In the genomic region with DNA sequence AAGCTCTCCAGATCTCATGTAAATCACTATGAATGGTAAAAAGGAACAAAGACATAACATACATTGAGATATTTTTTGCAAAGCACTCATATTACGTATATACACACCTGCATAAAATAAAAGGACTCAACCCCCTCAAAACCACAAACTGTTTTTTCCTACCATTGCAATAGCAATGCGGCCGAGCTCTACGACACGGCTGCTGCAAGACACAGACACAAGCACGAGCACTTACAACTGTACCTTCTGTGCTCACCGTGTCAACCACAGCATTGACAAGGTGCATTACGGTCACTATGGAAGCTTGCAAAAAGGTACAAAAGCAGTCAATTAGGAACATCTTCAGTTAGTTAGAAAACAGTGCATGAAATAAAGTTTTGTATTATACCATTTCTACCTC, we compare ENCODE assay signal across 37 cellular contexts. TPM values are rescaled to one million over a fixed set of nuclear protein-coding genes. Genes with fewer than 3 reads are reported as not detected.
"Had no signal": no experiment of that assay in that cellular context is flagged by ENCODE, and none has a peak within 500 bp of the region (broad histone marks: within the 10 kb centered on the region; RNA-seq: fewer than 3 reads in every experiment).

No MANE protein-coding gene starts in this region.

- H3K9me3 Mint-ChIP-seq: activated CD4-positive, alpha-beta memory T cell treated with anti-CD3 and anti-CD28 coated beads for 36 hours; activated CD4-positive, alpha-beta T cell treated with anti-CD3 and anti-CD28 coated beads, Interleukin-2, amount 10 ng/mL, durations not matched to agents 7 days and 5 days; activated naive CD4-positive, alpha-beta T cell treated with anti-CD3 and anti-CD28 coated beads for 36 hours; activated naive CD8-positive, alpha-beta T cell treated with anti-CD3 and anti-CD28 coated beads, Interleukin-2, amount 50 U/mL, for 24 hours; activated T-cell treated with anti-CD3 and anti-CD28 coated beads, Interleukin-2, amount 50 U/mL, for 4 hours; activated T-helper 1 cell treated with anti-CD3 and anti-CD28 coated beads, Interleukin-12 subunit alpha, Interleukin-12 subunit beta, Interleukin-2, Interleukin-4 antibody, amounts not matched to agents 30 ng/mL and 10 ng/mL and 1 ng/mL, durations not matched to agents 14 hours and 24 hours and 36 hours; brain had no signal

- H3K4me3 ChIP-seq: SJCRH30, SK-N-MC had no signal

- H3K4me2 ChIP-seq: KMS-11 had no signal

- H3K36me3 Mint-ChIP-seq: activated CD4-positive, alpha-beta memory T cell treated with anti-CD3 and anti-CD28 coated beads for 36 hours; activated naive CD8-positive, alpha-beta T cell; IgD-negative memory B cell had no signal

- H3K27ac Mint-ChIP-seq: activated CD4-positive, alpha-beta memory T cell treated with anti-CD3 and anti-CD28 coated beads for 36 hours; activated CD4-positive, alpha-beta T cell treated with anti-CD3 and anti-CD28 coated beads for 36 hours; activated CD4-positive, alpha-beta T cell treated with anti-CD3 and anti-CD28 coated beads, Interleukin-2, amount 10 ng/mL, durations not matched to agents 7 days and 5 days; activated naive CD4-positive, alpha-beta T cell treated with anti-CD3 and anti-CD28 coated beads for 36 hours; activated naive CD8-positive, alpha-beta T cell; activated naive CD8-positive, alpha-beta T cell treated with anti-CD3 and anti-CD28 coated beads, Interleukin-2, amount 50 U/mL, for 24 hours; activated T-helper 1 cell treated with anti-CD3 and anti-CD28 coated beads, Interleukin-12 subunit alpha, Interleukin-12 subunit beta, Interleukin-2, Interleukin-4 antibody, amounts not matched to agents 30 ng/mL and 10 ng/mL and 1 ng/mL, durations not matched to agents 14 hours and 24 hours and 36 hours; brain; IgD-negative memory B cell had no signal

- H3K27ac ChIP-seq: KMS-11, SJCRH30, SK-N-MC had no signal

- ATAC-seq: activated CD4-positive, alpha-beta T cell treated with anti-CD3 and anti-CD28 coated beads for 36 hours; activated CD4-positive, CD25-positive, alpha-beta regulatory T cell treated with anti-CD3 and anti-CD28 coated beads, Interleukin-2, amount 50 U/mL, for 24 hours; activated naive CD8-positive, alpha-beta T cell treated with anti-CD3 and anti-CD28 coated beads, Interleukin-2, amount 50 U/mL, for 24 hours; activated T-cell treated with anti-CD3 and anti-CD28 coated beads, Interleukin-2, amount 50 U/mL, for 4 hours had no signal

- H3K27me3 ChIP-seq: SJCRH30 had no signal

- H3K4me3 Mint-ChIP-seq: activated CD4-positive, alpha-beta memory T cell treated with anti-CD3 and anti-CD28 coated beads for 36 hours; activated CD4-positive, alpha-beta T cell treated with anti-CD3 and anti-CD28 coated beads for 36 hours; activated CD4-positive, alpha-beta T cell treated with anti-CD3 and anti-CD28 coated beads, Interleukin-2, amount 10 ng/mL, durations not matched to agents 7 days and 5 days; activated naive CD4-positive, alpha-beta T cell treated with anti-CD3 and anti-CD28 coated beads for 36 hours; activated naive CD8-positive, alpha-beta T cell; activated naive CD8-positive, alpha-beta T cell treated with anti-CD3 and anti-CD28 coated beads, Interleukin-2, amount 50 U/mL, for 24 hours; activated T-cell treated with anti-CD3 and anti-CD28 coated beads, Interleukin-2, amount 50 U/mL, for 4 hours; activated T-helper 1 cell treated with anti-CD3 and anti-CD28 coated beads, Interleukin-12 subunit alpha, Interleukin-12 subunit beta, Interleukin-2, Interleukin-4 antibody, amounts not matched to agents 30 ng/mL and 10 ng/mL and 1 ng/mL, durations not matched to agents 14 hours and 24 hours and 36 hours; brain; IgD-negative memory B cell had no signal

- H3K4me1 ChIP-seq: SJCRH30 had no signal

- H3K9me3 ChIP-seq: SJCRH30 had no signal

- H3K27me3 Mint-ChIP-seq: activated CD4-positive, alpha-beta T cell treated with anti-CD3 and anti-CD28 coated beads for 36 hours; activated CD4-positive, alpha-beta T cell treated with anti-CD3 and anti-CD28 coated beads, Interleukin-2, amount 10 ng/mL, durations not matched to agents 7 days and 5 days; activated naive CD8-positive, alpha-beta T cell; activated naive CD8-positive, alpha-beta T cell treated with anti-CD3 and anti-CD28 coated beads, Interleukin-2, amount 50 U/mL, for 24 hours; brain had no signal

- H3K9ac ChIP-seq: KMS-11 had no signal

- DNase-seq: activated CD4-positive, alpha-beta memory T cell treated with anti-CD3 and anti-CD28 coated beads for 36 hours; activated CD4-positive, alpha-beta T cell treated with anti-CD3 and anti-CD28 coated beads for 36 hours; activated CD4-positive, alpha-beta T cell treated with anti-CD3 and anti-CD28 coated beads, Interleukin-2, amount 10 ng/mL, durations not matched to agents 7 days and 5 days; activated CD8-positive, alpha-beta memory T cell treated with anti-CD3 and anti-CD28 coated beads, Interleukin-2, amount 50 U/mL, for 4 hours; activated gamma-delta T cell treated with Interleukin-2 at 50 U/mL for 16 hours; activated naive CD4-positive, alpha-beta T cell treated with anti-CD3 and anti-CD28 coated beads for 36 hours; activated naive CD8-positive, alpha-beta T cell treated with anti-CD3 and anti-CD28 coated beads, Interleukin-2, amount 50 U/mL, for 24 hours; activated T-cell treated with anti-CD3 and anti-CD28 coated beads for 4 hours; activated T-cell treated with anti-CD3 and anti-CD28 coated beads, Interleukin-2, amount 50 U/mL, for 4 hours; anterior cingulate cortex; caudate nucleus; cerebellar nuclear complex; MV-4-11; NCI-H1092 treated with DMSO at 0.1 percent for 48 hours; NCI-H1417; NCI-H146; NCI-H187; NCI-H2029 treated with DMSO at 0.1 percent for 48 hours; NCI-H2171; NCI-H510A; NCI-H526; NCI-H748 treated with DMSO at 0.1 percent for 48 hours; NK-92 treated with Interleukin-12 subunit alpha and Interleukin-12 subunit beta, amount 100 ng/mL, for 24 hours; OCI-M1; Right ventricle myocardium superior; SJCRH30; T1000 had no signal

- H3K4me1 Mint-ChIP-seq: activated CD4-positive, alpha-beta T cell treated with anti-CD3 and anti-CD28 coated beads for 36 hours; activated CD4-positive, alpha-beta T cell treated with anti-CD3 and anti-CD28 coated beads, Interleukin-2, amount 10 ng/mL, durations not matched to agents 7 days and 5 days; activated naive CD8-positive, alpha-beta T cell treated with anti-CD3 and anti-CD28 coated beads, Interleukin-2, amount 50 U/mL, for 24 hours; IgD-negative memory B cell had no signal

RNA-seq across cellular contexts. Expression of a gene that starts 37.1 kb away (rescaled TPM):
- total RNA-seq: activated CD4-positive, alpha-beta memory T cell treated with anti-CD3 and anti-CD28 coated beads for 36 hours; activated CD4-positive, alpha-beta T cell treated with anti-CD3 and anti-CD28 coated beads for 36 hours; activated CD4-positive, alpha-beta T cell treated with anti-CD3 and anti-CD28 coated beads, Interleukin-2, amount 10 ng/mL, durations not matched to agents 7 days and 5 days; activated naive CD4-positive, alpha-beta T cell treated with anti-CD3 and anti-CD28 coated beads for 36 hours; activated T-cell treated with anti-CD3 and anti-CD28 coated beads, Interleukin-2, amount 50 U/mL, for 4 hours; activated T-helper 1 cell treated with anti-CD3 and anti-CD28 coated beads, Interleukin-12 subunit alpha, Interleukin-12 subunit beta, Interleukin-2, Interleukin-4 antibody, amounts not matched to agents 30 ng/mL and 10 ng/mL and 1 ng/mL, durations not matched to agents 14 hours and 24 hours and 36 hours; MCF 10A; Right ventricle myocardium superior; SJCRH30; T-helper 1 cell treated with Interleukin-12 subunit alpha and Interleukin-12 subunit beta and Interleukin-4 antibody, amounts not matched to agents 30 ng/mL and 1 ng/mL, for 36 hours; T-helper 2 cell treated with Interferon-gamma antibody and Interleukin-4, amounts not matched to agents 100 ng/mL and 5 ng/mL, for 36 hours had no signal
